ENCODE assay signal across 14 cellular contexts in genomic region chr3:71876706-71877105, GRCh38.
DNase-seq lines count a peak whose midpoint lies in the region; ATAC-seq and TF ChIP-seq lines count a peak whose summit lies in the region.
"Had no signal": no experiment of that assay in that cellular context is flagged by ENCODE, and none has a peak within 500 bp of the region (broad histone marks: within the 10 kb centered on the region; RNA-seq: fewer than 3 reads in every experiment).

No MANE protein-coding gene starts in this region.

- H3K27me3 ChIP-seq in mesendoderm (ENCODE audit: insufficient read depth, low read length, poor library complexity): no peaks in the 10 kb centered on the region
- peaks cover 10% of the 10 kb centered on the region for H3K27me3 ChIP-seq in lower lobe of right lung (ENCODE audit: low read depth)
- H3K27me3 ChIP-seq in mesenchymal stem cell (ENCODE audit: control insufficient read depth in 1 of 2, insufficient read depth in 1 of 2, low read length in 2 of 2): peaks cover 12 to 34% of the 10 kb centered on the region in 2 experiments

- H3K18ac ChIP-seq in mesendoderm (ENCODE audit: low read length) (peak overlapping the region; percentile 60), mesenchymal stem cell (ENCODE audit: low read depth in 1 of 2, low read length in 2 of 2) (no peak overlapping the region)

- H3K4me1 ChIP-seq in mesendoderm (ENCODE audit: control insufficient read depth, low read depth, low read length) (peaks cover 10% of the 10 kb centered on the region), lower lobe of right lung (no peaks in the 10 kb centered on the region), mesenchymal stem cell (ENCODE audit: control insufficient read depth, insufficient read depth, low read depth, low read length) (no peaks in the 10 kb centered on the region)

- H3K56ac ChIP-seq in mesendoderm (ENCODE audit: low read length): no peak overlapping the region

- DNase-seq in stimulated activated naive CD8-positive, alpha-beta T cell treated with anti-CD3 and anti-CD28 coated beads, Interleukin-15, amount 100 ng/mL, for 72 hours: no peak
- DNase-seq in stimulated activated naive CD8-positive, alpha-beta T cell treated with anti-CD3 and anti-CD28 coated beads, Interleukin-15, Interleukin-2, amounts not matched to agents 100 U/mL and 50 U/mL, for 24 hours: no peak
- DNase-seq in WTC11 (ENCODE audit: low spot score) (no peak), mesendoderm (no peak), MV-4-11 (lab: John Stamatoyannopoulos, UW) (no peak), lower lobe of right lung (no peak), mesenchymal stem cell (no peak)
- DNase-seq: CD4-positive, alpha-beta memory T cell; DMS79 treated with DMSO at 0.1 percent for 48 hours; EL; GDM1 had no signal

- no peak overlapping the region for H2AK5ac ChIP-seq in mesendoderm (ENCODE audit: low read length)
- no peak overlapping the region for H2AK5ac ChIP-seq in mesenchymal stem cell (ENCODE audit: low read length, severe bottlenecking)

- H4K5ac ChIP-seq in mesendoderm (ENCODE audit: low read length): no peak overlapping the region

- POLR2A ChIA-PET in WTC11 (lab: Charles Lee): no interaction called here

- H3K27ac Mint-ChIP-seq in stimulated activated naive CD8-positive, alpha-beta T cell treated with anti-CD3 and anti-CD28 coated beads, Interleukin-15, amount 100 ng/mL, for 72 hours: peak overlapping the region; percentile 15 to 30
- H3K27ac Mint-ChIP-seq in WTC11: peak overlapping the region; percentile 26
- H3K27ac Mint-ChIP-seq: CD4-positive, alpha-beta memory T cell; IgD-negative memory B cell had no signal

- no peaks in the 10 kb centered on the region for H3K36me3 Mint-ChIP-seq in WTC11
- H3K36me3 Mint-ChIP-seq: CD4-positive, alpha-beta memory T cell; IgD-negative memory B cell had no signal

- H3K4me3 Mint-ChIP-seq in stimulated activated naive CD8-positive, alpha-beta T cell treated with anti-CD3 and anti-CD28 coated beads, Interleukin-15, amount 100 ng/mL, for 72 hours: no peak overlapping the region
- no peak overlapping the region for H3K4me3 Mint-ChIP-seq in WTC11
- H3K4me3 Mint-ChIP-seq: CD4-positive, alpha-beta memory T cell; IgD-negative memory B cell had no signal

- H3K4me1 Mint-ChIP-seq in stimulated activated naive CD8-positive, alpha-beta T cell treated with anti-CD3 and anti-CD28 coated beads, Interleukin-15, amount 100 ng/mL, for 72 hours: peaks cover 45% of the 10 kb centered on the region
- peaks cover 67% of the 10 kb centered on the region for H3K4me1 Mint-ChIP-seq in WTC11

- H3K79me2 ChIP-seq in mesendoderm (ENCODE audit: control insufficient read depth, insufficient read depth, low read length): no peaks in the 10 kb centered on the region

- H3K27me3 Mint-ChIP-seq in stimulated activated naive CD8-positive, alpha-beta T cell treated with anti-CD3 and anti-CD28 coated beads, Interleukin-15, amount 100 ng/mL, for 72 hours: peaks cover 18% of the 10 kb centered on the region
- no peaks in the 10 kb centered on the region for H3K27me3 Mint-ChIP-seq in WTC11 (ENCODE audit: low read depth)

- WGBS in mesendoderm (ENCODE audit: extremely low coverage, insufficient coverage, low lambda C conversion rate): no CpG with 5 or more reads among the region's 3 CpGs
- WGBS in mesenchymal stem cell: 81% methylated on average over 3 of the region's 3 CpGs

- intact Hi-C loops in lower lobe of right lung (cut with DNase I): no loop called here

- H3K14ac ChIP-seq in mesenchymal stem cell (ENCODE audit: low read length in 2 of 2): no peak overlapping the region

- H3K36me3 ChIP-seq in mesendoderm (ENCODE audit: control insufficient read depth, insufficient read depth, low read length) (no peaks in the 10 kb centered on the region), lower lobe of right lung (no peaks in the 10 kb centered on the region), mesenchymal stem cell (ENCODE audit: control insufficient read depth in 1 of 2, insufficient read depth in 2 of 2, low read depth in 1 of 2, low read length in 2 of 2) (no peaks in the 10 kb centered on the region)

- TF ChIP-seq CTCF in WTC11 (IDR thresholded peaks at IDR 0.05) (no peak), lower lobe of right lung (IDR thresholded peaks at IDR 0.05) (no peak)

- H2BK120ac ChIP-seq in mesendoderm (ENCODE audit: low read depth, low read length): no peak overlapping the region
- no peak overlapping the region for H2BK120ac ChIP-seq in mesenchymal stem cell (ENCODE audit: low read depth, low read length)

- CTCF ChIA-PET in WTC11 (lab: Charles Lee): interaction anchor here (0.7 to 3.8 kb wide), 10 partner anchors 11 to 459 kb away, joined by 3 to 35 read pairs (median 23); no protein-coding TSS in a partner anchor

- H3K4ac ChIP-seq in mesendoderm (ENCODE audit: low read depth, low read length) (no peak overlapping the region), mesenchymal stem cell (ENCODE audit: low read depth in 1 of 2, low read length in 2 of 2) (no peak overlapping the region)

- H3K27ac ChIP-seq in mesendoderm (ENCODE audit: low read depth, low read length): no peak overlapping the region
- no peak overlapping the region for H3K27ac ChIP-seq in lower lobe of right lung
- no peak overlapping the region for H3K27ac ChIP-seq in mesenchymal stem cell (ENCODE audit: low read length, poor library complexity, severe bottlenecking)
- H3K27ac ChIP-seq: 22Rv1 had no signal

- H3K9me3 Mint-ChIP-seq in stimulated activated naive CD8-positive, alpha-beta T cell treated with anti-CD3 and anti-CD28 coated beads, Interleukin-15, amount 100 ng/mL, for 72 hours: no peaks in the 10 kb centered on the region
- H3K9me3 Mint-ChIP-seq in WTC11: no peaks in the 10 kb centered on the region
- H3K9me3 Mint-ChIP-seq: CD4-positive, alpha-beta memory T cell; IgD-negative memory B cell had no signal

- H3K9me3 ChIP-seq in lower lobe of right lung (no peaks in the 10 kb centered on the region), mesenchymal stem cell (ENCODE audit: control insufficient read depth, low read length) (no peaks in the 10 kb centered on the region)

- H3K79me1 ChIP-seq in mesendoderm (ENCODE audit: low read length): no peaks in the 10 kb centered on the region
- H3K79me1 ChIP-seq in mesenchymal stem cell (replicated peaks; ENCODE audit: low read length, poor library complexity, severe bottlenecking): no peaks in the 10 kb centered on the region

- H3K23ac ChIP-seq in mesendoderm (ENCODE audit: low read length) (no peak overlapping the region), mesenchymal stem cell (ENCODE audit: low read length in 2 of 2) (no peak overlapping the region)

- H4K8ac ChIP-seq in mesendoderm (ENCODE audit: low read depth, low read length): no peak overlapping the region
- H4K8ac ChIP-seq in mesenchymal stem cell (ENCODE audit: low read length): no peak overlapping the region

- no peak overlapping the region for H2BK5ac ChIP-seq in mesendoderm (ENCODE audit: low read length)
- H2BK5ac ChIP-seq in mesenchymal stem cell (ENCODE audit: low read depth, low read length, poor library complexity, severe bottlenecking): no peak overlapping the region

- H3K9ac ChIP-seq in mesendoderm (ENCODE audit: low read length) (no peak overlapping the region), mesenchymal stem cell (ENCODE audit: low read length) (no peak overlapping the region)

- H2AFZ ChIP-seq in mesenchymal stem cell (ENCODE audit: low read depth, low read length): no peak overlapping the region

- H3K4me3 ChIP-seq in mesendoderm (ENCODE audit: low read length): no peak overlapping the region
- H3K4me3 ChIP-seq in lower lobe of right lung: no peak overlapping the region
- H3K4me3 ChIP-seq in mesenchymal stem cell (ENCODE audit: insufficient read depth in 1 of 2, low read depth in 1 of 2, low read length in 2 of 2): no peak overlapping the region

- no peak overlapping the region for H2BK15ac ChIP-seq in mesendoderm (replicated peaks; ENCODE audit: low read depth)
- H2BK15ac ChIP-seq in mesenchymal stem cell (ENCODE audit: low read depth, poor library complexity, severe bottlenecking): no peak overlapping the region

- no peak overlapping the region for H4K91ac ChIP-seq in mesenchymal stem cell (ENCODE audit: low read length)

- H3K4me2 ChIP-seq in mesendoderm (ENCODE audit: low read length): no peak overlapping the region
- H3K4me2 ChIP-seq in mesenchymal stem cell (ENCODE audit: low read length, poor library complexity, severe bottlenecking): no peak overlapping the region

- no peak overlapping the region for H2BK12ac ChIP-seq in mesenchymal stem cell (ENCODE audit: low read length in 2 of 2)

- ATAC-seq in stimulated activated naive CD8-positive, alpha-beta T cell treated with anti-CD3 and anti-CD28 coated beads, Interleukin-15, amount 100 ng/mL, for 72 hours: no peak
- ATAC-seq in stimulated activated naive CD8-positive, alpha-beta T cell treated with anti-CD3 and anti-CD28 coated beads, Interleukin-15, Interleukin-2, amounts not matched to agents 100 U/mL and 50 U/mL, for 24 hours: no peak
- no peak for ATAC-seq in WTC11
- no peak for ATAC-seq in lower lobe of right lung
- ATAC-seq in GM19023 (IDR thresholded peaks at IDR 0.05; ENCODE audit: unreplicated experiment): no peak

TF ChIP-seq in WTC11, 78 proteins besides CTCF, POLR2A, EP300 and RAD21 (continues in another document):
- TF ChIP-seq PREB (CRISPR knock-in tag; IDR thresholded peaks at IDR 0.05; ENCODE audit: borderline replicate concordance) (no peak), NR3C1 (CRISPR knock-in tag; conservative IDR thresholded peaks at IDR 0.05; ENCODE audit: low read depth) (no peak), TEAD4 (CRISPR knock-in tag; IDR thresholded peaks at IDR 0.05) (no peak)
